In the genomic region with DNA sequence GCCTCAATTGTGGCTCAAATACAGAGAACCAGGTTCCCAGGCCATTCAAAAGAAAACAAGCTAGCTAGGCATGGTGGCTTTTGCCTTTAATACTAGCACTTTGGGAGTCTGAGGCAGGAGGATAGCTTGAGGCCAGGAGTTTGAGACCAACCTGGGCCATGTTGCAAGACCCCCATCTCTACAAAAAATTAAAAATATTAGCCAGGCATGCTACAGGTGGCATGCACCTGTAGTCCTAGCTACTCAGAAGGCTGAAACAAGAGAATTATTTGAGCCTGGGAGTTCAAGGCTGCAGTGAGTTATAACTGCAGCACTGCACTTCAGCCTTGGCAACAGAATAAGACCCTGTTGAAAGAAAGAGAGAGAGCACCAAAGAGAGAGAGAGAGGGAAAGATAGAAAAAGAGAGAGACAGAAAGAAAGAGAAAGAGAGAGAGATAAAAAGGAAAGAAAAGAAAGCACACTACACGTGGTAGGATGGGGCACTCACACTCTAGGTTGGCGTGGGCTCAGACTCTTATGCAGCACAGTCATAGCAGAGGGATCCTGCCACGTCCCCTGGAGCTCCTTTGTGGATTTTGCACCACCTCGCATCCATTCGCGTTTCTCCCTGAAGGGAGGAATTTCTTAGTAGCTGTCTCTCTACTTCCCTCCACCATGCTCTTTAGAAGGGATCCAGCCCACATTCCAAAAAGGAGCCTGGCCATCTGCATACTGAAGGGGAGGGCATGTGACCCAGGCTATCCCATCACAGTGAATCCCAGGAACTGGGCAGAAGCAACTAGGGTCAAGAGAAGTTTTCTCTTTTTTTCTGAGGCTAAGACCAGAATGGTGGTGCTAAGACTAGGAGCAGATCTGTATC, we compare ENCODE assay signal across 2 cellular contexts.
TF ChIP-seq lines count a peak whose summit lies in the region.

No MANE protein-coding gene starts in this region.

TF ChIP-seq in GM23338, 12 proteins besides CTCF, POLR2A, EP300 and RAD21 (continued from another document and continues in another):
- TF ChIP-seq, protein P1, sequence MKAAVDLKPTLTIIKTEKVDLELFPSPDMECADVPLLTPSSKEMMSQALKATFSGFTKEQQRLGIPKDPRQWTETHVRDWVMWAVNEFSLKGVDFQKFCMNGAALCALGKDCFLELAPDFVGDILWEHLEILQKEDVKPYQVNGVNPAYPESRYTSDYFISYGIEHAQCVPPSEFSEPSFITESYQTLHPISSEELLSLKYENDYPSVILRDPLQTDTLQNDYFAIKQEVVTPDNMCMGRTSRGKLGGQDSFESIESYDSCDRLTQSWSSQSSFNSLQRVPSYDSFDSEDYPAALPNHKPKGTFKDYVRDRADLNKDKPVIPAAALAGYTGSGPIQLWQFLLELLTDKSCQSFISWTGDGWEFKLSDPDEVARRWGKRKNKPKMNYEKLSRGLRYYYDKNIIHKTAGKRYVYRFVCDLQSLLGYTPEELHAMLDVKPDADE (IDR thresholded peaks at IDR 0.05), result no peak
- TF ChIP-seq ZNF462 (CRISPR knock-in tag; IDR thresholded peaks at IDR 0.05) (no peak), ZNF331 (CRISPR knock-in tag; IDR thresholded peaks at IDR 0.05; ENCODE audit: low read depth) (no peak), JUNB (IDR thresholded peaks at IDR 0.05; ENCODE audit: unreplicated experiment) (no peak), POLR2AphosphoS5 (IDR thresholded peaks at IDR 0.05; ENCODE audit: low read depth) (no peak), EZH2phosphoT487 (IDR thresholded peaks at IDR 0.05; ENCODE audit: unreplicated experiment) (no peak)
- TF ChIP-seq, protein P2, sequence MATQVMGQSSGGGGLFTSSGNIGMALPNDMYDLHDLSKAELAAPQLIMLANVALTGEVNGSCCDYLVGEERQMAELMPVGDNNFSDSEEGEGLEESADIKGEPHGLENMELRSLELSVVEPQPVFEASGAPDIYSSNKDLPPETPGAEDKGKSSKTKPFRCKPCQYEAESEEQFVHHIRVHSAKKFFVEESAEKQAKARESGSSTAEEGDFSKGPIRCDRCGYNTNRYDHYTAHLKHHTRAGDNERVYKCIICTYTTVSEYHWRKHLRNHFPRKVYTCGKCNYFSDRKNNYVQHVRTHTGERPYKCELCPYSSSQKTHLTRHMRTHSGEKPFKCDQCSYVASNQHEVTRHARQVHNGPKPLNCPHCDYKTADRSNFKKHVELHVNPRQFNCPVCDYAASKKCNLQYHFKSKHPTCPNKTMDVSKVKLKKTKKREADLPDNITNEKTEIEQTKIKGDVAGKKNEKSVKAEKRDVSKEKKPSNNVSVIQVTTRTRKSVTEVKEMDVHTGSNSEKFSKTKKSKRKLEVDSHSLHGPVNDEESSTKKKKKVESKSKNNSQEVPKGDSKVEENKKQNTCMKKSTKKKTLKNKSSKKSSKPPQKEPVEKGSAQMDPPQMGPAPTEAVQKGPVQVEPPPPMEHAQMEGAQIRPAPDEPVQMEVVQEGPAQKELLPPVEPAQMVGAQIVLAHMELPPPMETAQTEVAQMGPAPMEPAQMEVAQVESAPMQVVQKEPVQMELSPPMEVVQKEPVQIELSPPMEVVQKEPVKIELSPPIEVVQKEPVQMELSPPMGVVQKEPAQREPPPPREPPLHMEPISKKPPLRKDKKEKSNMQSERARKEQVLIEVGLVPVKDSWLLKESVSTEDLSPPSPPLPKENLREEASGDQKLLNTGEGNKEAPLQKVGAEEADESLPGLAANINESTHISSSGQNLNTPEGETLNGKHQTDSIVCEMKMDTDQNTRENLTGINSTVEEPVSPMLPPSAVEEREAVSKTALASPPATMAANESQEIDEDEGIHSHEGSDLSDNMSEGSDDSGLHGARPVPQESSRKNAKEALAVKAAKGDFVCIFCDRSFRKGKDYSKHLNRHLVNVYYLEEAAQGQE (IDR thresholded peaks at IDR 0.05; ENCODE audit: unreplicated experiment), result no peak

TF ChIP-seq in K562, 482 proteins besides CTCF, POLR2A, EP300 and RAD21 (continued from another document):
- TF ChIP-seq, protein P3, sequence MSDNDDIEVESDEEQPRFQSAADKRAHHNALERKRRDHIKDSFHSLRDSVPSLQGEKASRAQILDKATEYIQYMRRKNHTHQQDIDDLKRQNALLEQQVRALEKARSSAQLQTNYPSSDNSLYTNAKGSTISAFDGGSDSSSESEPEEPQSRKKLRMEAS (CRISPR knock-in tag; IDR thresholded peaks at IDR 0.05), result no peak
- TF ChIP-seq XRCC4 (IDR thresholded peaks at IDR 0.05; ENCODE audit: extremely low read depth, insufficient read depth, insufficient read length), result no peak
- TF ChIP-seq SUPT5H (IDR thresholded peaks at IDR 0.05), result peak; percentile 65; the same call in 1 of the 2 replicates
